Comparison of ENCODE assay signal across 8 cellular contexts in genomic region chr9:120842685-120843485, GRCh38.
A peak's percentile ranks its signal among the peaks of the same experiment; 100 is the strongest.
DNase-seq lines count a peak whose midpoint lies in the region; ATAC-seq lines count a peak whose summit lies in the region.

TSS of gene PSMD5 (minus strand) at chr9:120842922. CDS start at chr9:120842909, 13 bp downstream.

- peaks cover 52 to 59% of the 10 kb centered on the region in 2 donors for H3K4me1 Mint-ChIP-seq in effector memory CD8-positive, alpha-beta T cell (ENCODE audit: low read depth in 2 of 2)

- DNase-seq in CD1c-positive myeloid dendritic cell (ENCODE audit: extremely low spot score): peak; percentile 99
- DNase-seq in HK-2 (ENCODE audit: unreplicated experiment): peak; percentile 98
- peak; percentile 94 for DNase-seq in NK-92 treated with Interleukin-12 subunit alpha and Interleukin-12 subunit beta, amount 100 ng/mL, for 24 hours (lab: John Stamatoyannopoulos, UW)
- DNase-seq in activated CD8-positive, alpha-beta memory T cell treated with anti-CD3 and anti-CD28 coated beads for 4 hours (ENCODE audit: low read depth in 2 of 2): peak; percentile 86 to 93
- peak; percentile 95 to 97 (median 96) for DNase-seq in effector memory CD8-positive, alpha-beta T cell
- DNase-seq in medulla oblongata (ENCODE audit: extremely low spot score): peak; percentile 95
- peak; percentile 88 for DNase-seq in stimulated activated CD8-positive, alpha-beta memory T cell treated with anti-CD3 and anti-CD28 coated beads, Interleukin-12 subunit alpha, Interleukin-12 subunit beta, amount 100 ng/mL, for 1 hour (ENCODE audit: low read depth)

- no peaks in the 10 kb centered on the region for H3K27me3 Mint-ChIP-seq in effector memory CD8-positive, alpha-beta T cell

- peaks cover 57% of the 10 kb centered on the region for H3K36me3 Mint-ChIP-seq in effector memory CD8-positive, alpha-beta T cell (ENCODE audit: insufficient read depth)

- H3K4me3 Mint-ChIP-seq in effector memory CD8-positive, alpha-beta T cell: peak within 1 kb of the TSS; percentile 99 to 100

- ATAC-seq in GM19438 (IDR thresholded peaks at IDR 0.05; ENCODE audit: low read depth, unreplicated experiment): peak; percentile 99
- peak; percentile 95 for ATAC-seq in effector memory CD8-positive, alpha-beta T cell (replicated peaks)

- no peaks in the 10 kb centered on the region for H3K9me3 Mint-ChIP-seq in effector memory CD8-positive, alpha-beta T cell

- H3K27ac Mint-ChIP-seq in effector memory CD8-positive, alpha-beta T cell: peak within 1 kb of the TSS; percentile 99

Comparison
In these comparisons a context has a peak if more than half of its experiments do, and no peak if none do; other contexts are left out.
1. Peak in every context shown above with its lines: DNase-seq and ATAC-seq.